In genomic region chr17:43530303-43531081, GRCh38 we compare ENCODE assay signal across 1 cellular context.
A peak's percentile ranks its signal among the peaks of the same experiment; 100 is the strongest.
TF ChIP-seq lines count a peak whose summit lies in the region.

No MANE protein-coding gene starts in this region.

TF ChIP-seq in HEK293, 187 proteins besides CTCF, POLR2A, EP300 and RAD21 (continued from another document and continues in another):
- TF ChIP-seq ZBTB11 (tag by site-specific recombination; conservative IDR thresholded peaks at IDR 0.05; ENCODE audit: low read depth) (peak; percentile 51; the same call in 1 of the 2 replicates), KLF17 (tag by site-specific recombination; IDR thresholded peaks at IDR 0.05) (peak; percentile 92), BCL6B (tag by site-specific recombination; IDR thresholded peaks at IDR 0.05) (no peak), ZNF302 (tag by site-specific recombination; IDR thresholded peaks at IDR 0.05; ENCODE audit: low read depth) (no peak), ZNF114 (tag by site-specific recombination; IDR thresholded peaks at IDR 0.05) (no peak), PRDM4 (tag by site-specific recombination; IDR thresholded peaks at IDR 0.05) (peak; percentile 65; the same call in 1 of the 2 replicates), ZNF248 (tag by site-specific recombination; IDR thresholded peaks at IDR 0.05) (no peak), ZNF658 (tag by site-specific recombination; IDR thresholded peaks at IDR 0.05) (no peak), SP2 (tag by site-specific recombination; IDR thresholded peaks at IDR 0.05) (peak; percentile 88), ZNF324 (tag by site-specific recombination; IDR thresholded peaks at IDR 0.05) (peak; percentile 47; the same call in 1 of the 2 replicates), REPIN1 (tag by site-specific recombination; IDR thresholded peaks at IDR 0.05; ENCODE audit: low read depth) (no peak), ZFP3 (tag by site-specific recombination; IDR thresholded peaks at IDR 0.05; ENCODE audit: low read depth) (no peak), KLF8 (tag by site-specific recombination; IDR thresholded peaks at IDR 0.05) (peak; percentile 84), ZSCAN4 (tag by site-specific recombination; IDR thresholded peaks at IDR 0.05) (no peak), ZNF404 (tag by site-specific recombination; IDR thresholded peaks at IDR 0.05) (no peak), PRDM10 (tag by site-specific recombination; IDR thresholded peaks at IDR 0.05) (peak; percentile 68; the same call in 1 of the 2 replicates), ZNF768 (tag by site-specific recombination; IDR thresholded peaks at IDR 0.05) (no peak; the same call in 1 of the 2 replicates), ZFP37 (tag by site-specific recombination; IDR thresholded peaks at IDR 0.05) (peak; percentile 76; the same call in 1 of the 2 replicates), ZNF26 (tag by site-specific recombination; IDR thresholded peaks at IDR 0.05) (no peak), ZNF366 (tag by site-specific recombination; conservative IDR thresholded peaks at IDR 0.05) (peak; percentile 84), KLF1 (tag by site-specific recombination; IDR thresholded peaks at IDR 0.05) (peak; percentile 82), ZNF777 (tag by site-specific recombination; IDR thresholded peaks at IDR 0.05; ENCODE audit: borderline replicate concordance) (no peak), ZNF76 (tag by site-specific recombination; IDR thresholded peaks at IDR 0.05; ENCODE audit: borderline replicate concordance, low read depth) (peak; percentile 75; the same call in 1 of the 2 replicates), ZNF148 (tag by site-specific recombination; IDR thresholded peaks at IDR 0.05; ENCODE audit: borderline replicate concordance) (no peak), ZNF621 (tag by site-specific recombination; IDR thresholded peaks at IDR 0.05) (no peak), ZNF2 (tag by site-specific recombination; IDR thresholded peaks at IDR 0.05) (no peak), MEIS1 (CRISPR knock-in tag; IDR thresholded peaks at IDR 0.05; ENCODE audit: borderline replicate concordance) (no peak), KLF10 (tag by site-specific recombination; IDR thresholded peaks at IDR 0.05) (peak; percentile 89), ZNF169 (tag by site-specific recombination; IDR thresholded peaks at IDR 0.05) (no peak), FEZF1 (tag by site-specific recombination; IDR thresholded peaks at IDR 0.05) (peak; percentile 55; the same call in 1 of the 2 replicates), YY2 (tag by site-specific recombination; IDR thresholded peaks at IDR 0.05) (peak; percentile 78), ZNF202 (tag by site-specific recombination; IDR thresholded peaks at IDR 0.05; ENCODE audit: borderline replicate concordance) (no peak), INSM2 (tag by site-specific recombination; IDR thresholded peaks at IDR 0.05) (peak; percentile 84), OSR2 (tag by site-specific recombination; IDR thresholded peaks at IDR 0.05) (peak; percentile 87), TRIM28 (IDR thresholded peaks at IDR 0.05; ENCODE audit: borderline replicate concordance, low read length) (no peak), ZNF416 (tag by site-specific recombination; IDR thresholded peaks at IDR 0.05) (no peak), ZSCAN30 (tag by site-specific recombination; IDR thresholded peaks at IDR 0.05) (peak; percentile 66; the same call in 1 of the 2 replicates), ZSCAN23 (tag by site-specific recombination; IDR thresholded peaks at IDR 0.05) (peak; percentile 65; the same call in 1 of the 2 replicates), ZNF530 (tag by site-specific recombination; IDR thresholded peaks at IDR 0.05; ENCODE audit: low read depth) (no peak), HOXC10 (CRISPR knock-in tag; IDR thresholded peaks at IDR 0.05) (no peak), IKZF3 (tag by site-specific recombination; IDR thresholded peaks at IDR 0.05) (peak; percentile 98), ZNF214 (tag by site-specific recombination; IDR thresholded peaks at IDR 0.05; ENCODE audit: borderline replicate concordance) (no peak), ZNF37A (tag by site-specific recombination; IDR thresholded peaks at IDR 0.05) (no peak), ZNF24 (tag by site-specific recombination; IDR thresholded peaks at IDR 0.05) (peak; percentile 90)
